1 cellular context compared by ENCODE assay signal in genomic region chr1:234573711-234574299, GRCh38.
TF ChIP-seq lines count a peak whose summit lies in the region.

No MANE protein-coding gene starts in this region.

TF ChIP-seq in H1, 55 proteins besides CTCF, POLR2A, EP300 and RAD21 (continued from another document):
- TF ChIP-seq, protein P1, sequence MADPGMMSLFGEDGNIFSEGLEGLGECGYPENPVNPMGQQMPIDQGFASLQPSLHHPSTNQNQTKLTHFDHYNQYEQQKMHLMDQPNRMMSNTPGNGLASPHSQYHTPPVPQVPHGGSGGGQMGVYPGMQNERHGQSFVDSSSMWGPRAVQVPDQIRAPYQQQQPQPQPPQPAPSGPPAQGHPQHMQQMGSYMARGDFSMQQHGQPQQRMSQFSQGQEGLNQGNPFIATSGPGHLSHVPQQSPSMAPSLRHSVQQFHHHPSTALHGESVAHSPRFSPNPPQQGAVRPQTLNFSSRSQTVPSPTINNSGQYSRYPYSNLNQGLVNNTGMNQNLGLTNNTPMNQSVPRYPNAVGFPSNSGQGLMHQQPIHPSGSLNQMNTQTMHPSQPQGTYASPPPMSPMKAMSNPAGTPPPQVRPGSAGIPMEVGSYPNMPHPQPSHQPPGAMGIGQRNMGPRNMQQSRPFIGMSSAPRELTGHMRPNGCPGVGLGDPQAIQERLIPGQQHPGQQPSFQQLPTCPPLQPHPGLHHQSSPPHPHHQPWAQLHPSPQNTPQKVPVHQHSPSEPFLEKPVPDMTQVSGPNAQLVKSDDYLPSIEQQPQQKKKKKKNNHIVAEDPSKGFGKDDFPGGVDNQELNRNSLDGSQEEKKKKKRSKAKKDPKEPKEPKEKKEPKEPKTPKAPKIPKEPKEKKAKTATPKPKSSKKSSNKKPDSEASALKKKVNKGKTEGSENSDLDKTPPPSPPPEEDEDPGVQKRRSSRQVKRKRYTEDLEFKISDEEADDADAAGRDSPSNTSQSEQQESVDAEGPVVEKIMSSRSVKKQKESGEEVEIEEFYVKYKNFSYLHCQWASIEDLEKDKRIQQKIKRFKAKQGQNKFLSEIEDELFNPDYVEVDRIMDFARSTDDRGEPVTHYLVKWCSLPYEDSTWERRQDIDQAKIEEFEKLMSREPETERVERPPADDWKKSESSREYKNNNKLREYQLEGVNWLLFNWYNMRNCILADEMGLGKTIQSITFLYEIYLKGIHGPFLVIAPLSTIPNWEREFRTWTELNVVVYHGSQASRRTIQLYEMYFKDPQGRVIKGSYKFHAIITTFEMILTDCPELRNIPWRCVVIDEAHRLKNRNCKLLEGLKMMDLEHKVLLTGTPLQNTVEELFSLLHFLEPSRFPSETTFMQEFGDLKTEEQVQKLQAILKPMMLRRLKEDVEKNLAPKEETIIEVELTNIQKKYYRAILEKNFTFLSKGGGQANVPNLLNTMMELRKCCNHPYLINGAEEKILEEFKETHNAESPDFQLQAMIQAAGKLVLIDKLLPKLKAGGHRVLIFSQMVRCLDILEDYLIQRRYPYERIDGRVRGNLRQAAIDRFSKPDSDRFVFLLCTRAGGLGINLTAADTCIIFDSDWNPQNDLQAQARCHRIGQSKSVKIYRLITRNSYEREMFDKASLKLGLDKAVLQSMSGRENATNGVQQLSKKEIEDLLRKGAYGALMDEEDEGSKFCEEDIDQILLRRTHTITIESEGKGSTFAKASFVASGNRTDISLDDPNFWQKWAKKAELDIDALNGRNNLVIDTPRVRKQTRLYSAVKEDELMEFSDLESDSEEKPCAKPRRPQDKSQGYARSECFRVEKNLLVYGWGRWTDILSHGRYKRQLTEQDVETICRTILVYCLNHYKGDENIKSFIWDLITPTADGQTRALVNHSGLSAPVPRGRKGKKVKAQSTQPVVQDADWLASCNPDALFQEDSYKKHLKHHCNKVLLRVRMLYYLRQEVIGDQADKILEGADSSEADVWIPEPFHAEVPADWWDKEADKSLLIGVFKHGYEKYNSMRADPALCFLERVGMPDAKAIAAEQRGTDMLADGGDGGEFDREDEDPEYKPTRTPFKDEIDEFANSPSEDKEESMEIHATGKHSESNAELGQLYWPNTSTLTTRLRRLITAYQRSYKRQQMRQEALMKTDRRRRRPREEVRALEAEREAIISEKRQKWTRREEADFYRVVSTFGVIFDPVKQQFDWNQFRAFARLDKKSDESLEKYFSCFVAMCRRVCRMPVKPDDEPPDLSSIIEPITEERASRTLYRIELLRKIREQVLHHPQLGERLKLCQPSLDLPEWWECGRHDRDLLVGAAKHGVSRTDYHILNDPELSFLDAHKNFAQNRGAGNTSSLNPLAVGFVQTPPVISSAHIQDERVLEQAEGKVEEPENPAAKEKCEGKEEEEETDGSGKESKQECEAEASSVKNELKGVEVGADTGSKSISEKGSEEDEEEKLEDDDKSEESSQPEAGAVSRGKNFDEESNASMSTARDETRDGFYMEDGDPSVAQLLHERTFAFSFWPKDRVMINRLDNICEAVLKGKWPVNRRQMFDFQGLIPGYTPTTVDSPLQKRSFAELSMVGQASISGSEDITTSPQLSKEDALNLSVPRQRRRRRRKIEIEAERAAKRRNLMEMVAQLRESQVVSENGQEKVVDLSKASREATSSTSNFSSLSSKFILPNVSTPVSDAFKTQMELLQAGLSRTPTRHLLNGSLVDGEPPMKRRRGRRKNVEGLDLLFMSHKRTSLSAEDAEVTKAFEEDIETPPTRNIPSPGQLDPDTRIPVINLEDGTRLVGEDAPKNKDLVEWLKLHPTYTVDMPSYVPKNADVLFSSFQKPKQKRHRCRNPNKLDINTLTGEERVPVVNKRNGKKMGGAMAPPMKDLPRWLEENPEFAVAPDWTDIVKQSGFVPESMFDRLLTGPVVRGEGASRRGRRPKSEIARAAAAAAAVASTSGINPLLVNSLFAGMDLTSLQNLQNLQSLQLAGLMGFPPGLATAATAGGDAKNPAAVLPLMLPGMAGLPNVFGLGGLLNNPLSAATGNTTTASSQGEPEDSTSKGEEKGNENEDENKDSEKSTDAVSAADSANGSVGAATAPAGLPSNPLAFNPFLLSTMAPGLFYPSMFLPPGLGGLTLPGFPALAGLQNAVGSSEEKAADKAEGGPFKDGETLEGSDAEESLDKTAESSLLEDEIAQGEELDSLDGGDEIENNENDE (IDR thresholded peaks at IDR 0.05; ENCODE audit: insufficient replicate concordance, low read length): no peak
- no peak for TF ChIP-seq SP1 (IDR thresholded peaks at IDR 0.05; ENCODE audit: low read depth, low read length)
- TF ChIP-seq MAX (IDR thresholded peaks at IDR 0.05): no peak
- no peak for TF ChIP-seq RNF2 (IDR thresholded peaks at IDR 0.05; ENCODE audit: borderline replicate concordance, low read depth, low read length, missing control alignments, poor library complexity, severe bottlenecking)
- no peak for TF ChIP-seq NRF1 (IDR thresholded peaks at IDR 0.05; ENCODE audit: low read depth, low read length)
